In genomic region chr19:58476498-58477015, GRCh38 we compare ENCODE assay signal across 8 cellular contexts. TPM values are rescaled to one million over a fixed set of nuclear protein-coding genes. Genes with fewer than 3 reads are reported as not detected.
DNase-seq lines count a peak whose midpoint lies in the region; ATAC-seq lines count a peak whose summit lies in the region.

No MANE protein-coding gene starts in this region.

- H3K27ac Mint-ChIP-seq in CD8-positive, alpha-beta memory T cell, result peak overlapping the region; percentile 95 to 100 (median 99)
- peak overlapping the region; percentile 94 for H3K27ac Mint-ChIP-seq in activated naive CD8-positive, alpha-beta T cell

- H3K4me1 Mint-ChIP-seq in CD8-positive, alpha-beta memory T cell, result peaks cover 14 to 29% (median 24%) of the 10 kb centered on the region in 3 donors
- H3K4me1 Mint-ChIP-seq in activated naive CD8-positive, alpha-beta T cell (ENCODE audit: low read depth), result peaks cover 11% of the 10 kb centered on the region

- H3K27me3 ChIP-seq in CD8-positive, alpha-beta memory T cell (ENCODE audit: insufficient read depth, low read length, poor library complexity, severe bottlenecking), result no peaks in the 10 kb centered on the region
- no peaks in the 10 kb centered on the region for H3K27me3 ChIP-seq in skeletal muscle tissue (ENCODE audit: control insufficient read depth in 3 of 3, insufficient read depth in 3 of 3, low read length in 3 of 3)

- H3K27me3 Mint-ChIP-seq in CD8-positive, alpha-beta memory T cell, result no peaks in the 10 kb centered on the region
- no peaks in the 10 kb centered on the region for H3K27me3 Mint-ChIP-seq in activated naive CD8-positive, alpha-beta T cell

- peaks cover 17% of the 10 kb centered on the region for H3K36me3 ChIP-seq in CD8-positive, alpha-beta memory T cell (ENCODE audit: insufficient read depth, low read length)
- H3K36me3 ChIP-seq in skeletal muscle tissue (ENCODE audit: control insufficient read depth in 3 of 3, insufficient read depth in 3 of 3, low read length in 3 of 3), result peaks cover 29 to 37% (median 36%) of the 10 kb centered on the region in 3 donors

- no peak for DNase-seq in CD8-positive, alpha-beta memory T cell
- no peak for DNase-seq in glomerular visceral epithelial cell (ENCODE audit: extremely low spot score)

- POLR2A ChIA-PET in CD8-positive, alpha-beta memory T cell (lab: Charles Lee), result interaction anchor here (0.8 to 0.9 kb wide), 2 partner anchors 68 to 198 kb away, joined by 3 read pairs; partner anchors contain the start of genes ZNF584 and ZNF8

- peak overlapping the region; percentile 95 for H3K27ac ChIP-seq in CD8-positive, alpha-beta memory T cell (ENCODE audit: low read depth, low read length)
- peak overlapping the region; percentile 88 for H3K27ac ChIP-seq in skeletal muscle tissue (ENCODE audit: low read depth, low read length)

- CTCF ChIA-PET in CD8-positive, alpha-beta memory T cell (lab: Charles Lee), result no interaction called here

- peak; percentile 3 for ATAC-seq in HG03521 (IDR thresholded peaks at IDR 0.05; ENCODE audit: unreplicated experiment)
- ATAC-seq in GM21737 (IDR thresholded peaks at IDR 0.05; ENCODE audit: unreplicated experiment), result no peak
- no peak for ATAC-seq in HG03469 (IDR thresholded peaks at IDR 0.05; ENCODE audit: unreplicated experiment)

- H3K4me3 ChIP-seq in CD8-positive, alpha-beta memory T cell (ENCODE audit: low read length), result peak overlapping the region; percentile 75
- H3K4me3 ChIP-seq in iPS-11a (ENCODE audit: low read depth, low read length) (peak overlapping the region; percentile 73), skeletal muscle tissue (ENCODE audit: low read length in 3 of 3) (peak overlapping the region; percentile 86 to 92 (median 91))

- H3K4me3 Mint-ChIP-seq in CD8-positive, alpha-beta memory T cell, result peak overlapping the region; percentile 90 to 98 (median 95)
- peak overlapping the region; percentile 92 for H3K4me3 Mint-ChIP-seq in activated naive CD8-positive, alpha-beta T cell

- peaks cover 15% of the 10 kb centered on the region for H3K4me1 ChIP-seq in CD8-positive, alpha-beta memory T cell (ENCODE audit: insufficient read depth, low read length)
- H3K4me1 ChIP-seq in skeletal muscle tissue (ENCODE audit: control insufficient read depth in 3 of 3, insufficient read depth in 3 of 3, low read length in 3 of 3), result peaks cover 18 to 37% (median 19%) of the 10 kb centered on the region in 3 donors

- H3K9ac ChIP-seq in skeletal muscle tissue (ENCODE audit: low read depth in 1 of 3, low read length in 3 of 3), result peak overlapping the region; percentile 84 to 89 (median 85)

- peaks cover 0 to 27% (median 0%) of the 10 kb centered on the region in 3 donors for H3K36me3 Mint-ChIP-seq in CD8-positive, alpha-beta memory T cell
- peaks cover 2% of the 10 kb centered on the region for H3K36me3 Mint-ChIP-seq in activated naive CD8-positive, alpha-beta T cell

- H3K9me3 ChIP-seq in CD8-positive, alpha-beta memory T cell (ENCODE audit: low read length), result no peaks in the 10 kb centered on the region
- no peaks in the 10 kb centered on the region for H3K9me3 ChIP-seq in skeletal muscle tissue (ENCODE audit: control insufficient read depth in 3 of 3, low read length in 3 of 3)

- H3K9me3 Mint-ChIP-seq in CD8-positive, alpha-beta memory T cell, result no peaks in the 10 kb centered on the region
- no peaks in the 10 kb centered on the region for H3K9me3 Mint-ChIP-seq in activated naive CD8-positive, alpha-beta T cell (ENCODE audit: low read depth)

RNA-seq across cellular contexts. Expression of gene ZNF446, which starts 0.4 kb away (rescaled TPM):
- total RNA-seq in CD8-positive, alpha-beta memory T cell, result 1 to 10 TPM; 5.9 to 7.2 TPM
- 3.8 TPM for polyA plus RNA-seq in CD8-positive, alpha-beta memory T cell
- total RNA-seq in skeletal muscle tissue, result 3.1 TPM

RNA-seq across cellular contexts. Expression of gene ZNF324, which starts 9.7 kb away (rescaled TPM):
- total RNA-seq in CD8-positive, alpha-beta memory T cell, result 10 to 100 TPM; 19.8 to 21.0 TPM
- polyA plus RNA-seq in CD8-positive, alpha-beta memory T cell, result 13.9 TPM
- total RNA-seq in skeletal muscle tissue, result 9.9 TPM

RNA-seq across cellular contexts. Expression of gene ZNF324B, which starts 25.1 kb away (rescaled TPM):
- 10 to 100 TPM; 11.3 TPM for total RNA-seq in CD8-positive, alpha-beta memory T cell
- polyA plus RNA-seq in CD8-positive, alpha-beta memory T cell, result 2.9 TPM
- 5.7 TPM for total RNA-seq in skeletal muscle tissue

RNA-seq across cellular contexts. Expression of gene SLC27A5, which starts 35.2 kb away (rescaled TPM):
- total RNA-seq in CD8-positive, alpha-beta memory T cell, result 10 to 100 TPM; 16.1 to 19.1 TPM
- polyA plus RNA-seq in CD8-positive, alpha-beta memory T cell, result 25.9 TPM
- 3.1 TPM for total RNA-seq in skeletal muscle tissue

RNA-seq across cellular contexts. Expression of gene ZNF132, which starts 36.6 kb away (rescaled TPM):
- total RNA-seq in CD8-positive, alpha-beta memory T cell, result 1 to 10 TPM; 4.9 to 5.2 TPM
- 0.97 TPM for polyA plus RNA-seq in CD8-positive, alpha-beta memory T cell
- 9.9 TPM for total RNA-seq in skeletal muscle tissue
